Comparison of ENCODE assay signal across 13 cellular contexts in the genomic region with DNA sequence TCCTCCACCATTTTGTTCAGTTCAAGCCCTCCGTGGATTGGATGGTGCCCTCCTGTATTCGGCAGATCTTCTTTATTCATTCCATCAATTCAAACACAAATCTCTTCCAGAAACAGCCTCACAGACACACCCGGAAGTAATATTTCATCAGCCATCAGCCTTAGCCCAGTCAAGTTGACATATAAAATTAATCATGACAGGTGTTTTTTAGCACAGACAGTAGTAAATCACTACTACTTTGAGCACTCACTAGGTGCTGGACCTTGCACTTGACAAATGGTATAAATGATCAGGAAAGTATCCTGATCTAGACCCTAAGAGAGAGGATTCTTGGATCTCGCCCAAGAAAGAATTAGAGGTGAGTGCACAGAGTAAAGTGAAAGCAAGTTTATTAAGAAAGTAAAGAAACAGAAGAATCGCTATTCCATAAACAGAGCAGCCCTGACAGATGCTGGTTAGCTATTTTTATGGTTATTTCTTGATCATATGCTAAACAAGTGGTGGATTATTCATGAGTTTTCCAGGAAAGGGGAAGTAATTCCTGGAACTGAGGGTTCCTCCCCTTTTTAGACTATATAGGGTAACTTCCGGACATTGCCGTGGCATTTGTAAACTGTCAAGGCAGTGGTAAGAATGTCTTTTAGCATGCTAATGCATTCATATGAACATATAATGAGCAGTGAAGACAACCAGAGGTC.
DNase-seq lines count a peak whose midpoint lies in the region; ATAC-seq and TF ChIP-seq lines count a peak whose summit lies in the region.
"Had no signal": no experiment of that assay in that cellular context is flagged by ENCODE, and none has a peak within 500 bp of the region (broad histone marks: within the 10 kb centered on the region; RNA-seq: fewer than 3 reads in every experiment).

No MANE protein-coding gene starts in this region.

- no peak for DNase-seq in activated CD4-positive, alpha-beta T cell treated with anti-CD3 and anti-CD28 coated beads, Interleukin-2, amount 10 ng/mL, durations not matched to agents 7 days and 5 days
- DNase-seq in activated CD4-positive, alpha-beta T cell treated with anti-CD3 and anti-CD28 coated beads for 4 hours: no peak
- DNase-seq in NCI-H2227 treated with DMSO at 0.1 percent for 48 hours (lab: John Stamatoyannopoulos, UW): peak; percentile 81
- no peak for DNase-seq in esophagus muscularis mucosa (ENCODE audit: extremely low spot score)
- no peak for DNase-seq in smooth muscle cell (lab: John Stamatoyannopoulos, UW; ENCODE audit: unreplicated experiment)
- DNase-seq in amygdala (lab: John Stamatoyannopoulos, UW): no peak
- DNase-seq in iPS-NIHi11 (ENCODE audit: low spot score): no peak
- DNase-seq: anterior cingulate cortex, gastrocnemius medialis, HFFc6, NCI-H2171 had no signal

- TF ChIP-seq EP300 in esophagus muscularis mucosa (IDR thresholded peaks at IDR 0.05): no peak

- no peaks in the 10 kb centered on the region for H3K27me3 ChIP-seq in esophagus muscularis mucosa
- H3K27me3 ChIP-seq in smooth muscle cell (ENCODE audit: low read depth): no peaks in the 10 kb centered on the region
- H3K27me3 ChIP-seq: gastrocnemius medialis, neutrophil had no signal

- H3K9me3 ChIP-seq in esophagus muscularis mucosa: no peaks in the 10 kb centered on the region
- no peaks in the 10 kb centered on the region for H3K9me3 ChIP-seq in smooth muscle cell (replicated peaks; ENCODE audit: low read depth)
- H3K9me3 ChIP-seq: gastrocnemius medialis, neutrophil had no signal

- H3K4me2 ChIP-seq in smooth muscle cell: peak overlapping the region; percentile 24

- peak overlapping the region in 2 of 4 donors; percentile 2 to 44 for H3K27ac ChIP-seq in esophagus muscularis mucosa (replicated peaks in 1 of 4)
- no peak overlapping the region for H3K27ac ChIP-seq in smooth muscle cell (ENCODE audit: low read depth)
- H3K27ac ChIP-seq: gastrocnemius medialis, neutrophil had no signal

- no peaks in the 10 kb centered on the region for H4K20me1 ChIP-seq in smooth muscle cell (ENCODE audit: low read depth)

- TF ChIP-seq CTCF in esophagus muscularis mucosa (IDR thresholded peaks at IDR 0.05) (no peak), smooth muscle cell (IDR thresholded peaks at IDR 0.05; ENCODE audit: borderline replicate concordance, insufficient read depth, poor library complexity, severe bottlenecking) (no peak)

- no peak overlapping the region for H2AFZ ChIP-seq in smooth muscle cell (ENCODE audit: low read depth)

- H3K4me1 ChIP-seq in esophagus muscularis mucosa (peaks cover 13 to 22% (median 18%) of the 10 kb centered on the region in 4 donors), smooth muscle cell (ENCODE audit: low read depth) (no peaks in the 10 kb centered on the region)

- H3K9ac ChIP-seq in smooth muscle cell (ENCODE audit: low read depth): no peak overlapping the region

- intact Hi-C loops in esophagus muscularis mucosa (cut with DNase I): loop anchor here (2.0 kb wide), 1 partner anchor 13 kb away; no protein-coding TSS in a partner anchor

- H3K36me3 ChIP-seq in esophagus muscularis mucosa (no peaks in the 10 kb centered on the region), smooth muscle cell (ENCODE audit: low read depth) (no peaks in the 10 kb centered on the region)
- H3K36me3 ChIP-seq: gastrocnemius medialis, neutrophil had no signal

- no peak for TF ChIP-seq POLR2A in esophagus muscularis mucosa (IDR thresholded peaks at IDR 0.05; ENCODE audit: low read depth)

- no peaks in the 10 kb centered on the region for H3K79me2 ChIP-seq in smooth muscle cell (ENCODE audit: low read depth)

- 52% methylated on average over 7 of the region's 7 CpGs for WGBS in esophagus muscularis mucosa
- 94% methylated on average over 7 of the region's 7 CpGs for WGBS in smooth muscle cell (ENCODE audit: low lambda C conversion rate)

- POLR2A ChIA-PET in activated CD4-positive, alpha-beta T cell treated with anti-CD3 and anti-CD28 coated beads, Interleukin-2, amount 10 ng/mL, durations not matched to agents 7 days and 5 days (lab: Charles Lee): no interaction called here

- H3K4me1 Mint-ChIP-seq in activated CD4-positive, alpha-beta T cell treated with anti-CD3 and anti-CD28 coated beads, Interleukin-2, amount 10 ng/mL, durations not matched to agents 7 days and 5 days: peaks cover 7% of the 10 kb centered on the region

- peak overlapping the region in 3 of 4 donors; percentile 13 to 37 (median 26) for H3K4me3 ChIP-seq in esophagus muscularis mucosa
- no peak overlapping the region for H3K4me3 ChIP-seq in smooth muscle cell

- CTCF ChIA-PET in activated CD4-positive, alpha-beta T cell treated with anti-CD3 and anti-CD28 coated beads, Interleukin-2, amount 10 ng/mL, durations not matched to agents 7 days and 5 days (lab: Charles Lee): no interaction called here

- no peaks in the 10 kb centered on the region for H3K9me3 Mint-ChIP-seq in activated CD4-positive, alpha-beta T cell treated with anti-CD3 and anti-CD28 coated beads, Interleukin-2, amount 10 ng/mL, durations not matched to agents 7 days and 5 days
- H3K9me3 Mint-ChIP-seq: HFFc6 had no signal

- no peak overlapping the region for H3K4me3 Mint-ChIP-seq in activated CD4-positive, alpha-beta T cell treated with anti-CD3 and anti-CD28 coated beads, Interleukin-2, amount 10 ng/mL, durations not matched to agents 7 days and 5 days
- H3K4me3 Mint-ChIP-seq: HFFc6 had no signal

- H3F3A ChIP-seq in smooth muscle cell (ENCODE audit: low read depth): no peaks in the 10 kb centered on the region

- no peaks in the 10 kb centered on the region for H3K36me3 Mint-ChIP-seq in activated CD4-positive, alpha-beta T cell treated with anti-CD3 and anti-CD28 coated beads, Interleukin-2, amount 10 ng/mL, durations not matched to agents 7 days and 5 days (ENCODE audit: low read depth)

- H3K27me3 Mint-ChIP-seq in activated CD4-positive, alpha-beta T cell treated with anti-CD3 and anti-CD28 coated beads, Interleukin-2, amount 10 ng/mL, durations not matched to agents 7 days and 5 days: no peaks in the 10 kb centered on the region

- H3K27ac Mint-ChIP-seq in activated CD4-positive, alpha-beta T cell treated with anti-CD3 and anti-CD28 coated beads, Interleukin-2, amount 10 ng/mL, durations not matched to agents 7 days and 5 days: peak overlapping the region; percentile 17
- H3K27ac Mint-ChIP-seq: HFFc6 had no signal

- no peak for ATAC-seq in HG02970 (IDR thresholded peaks at IDR 0.05; ENCODE audit: low FRiP score, unreplicated experiment)
- ATAC-seq: gastrocnemius medialis had no signal
